Comparison of ENCODE assay signal across 9 cellular contexts in genomic region chr19:46303702-46304397, GRCh38. TPM values are rescaled to one million over a fixed set of nuclear protein-coding genes. Genes with fewer than 3 reads are reported as not detected.
DNase-seq lines count a peak whose midpoint lies in the region; ATAC-seq and TF ChIP-seq lines count a peak whose summit lies in the region.
"Had no signal": no experiment of that assay in that cellular context is flagged by ENCODE, and none has a peak within 500 bp of the region (broad histone marks: within the 10 kb centered on the region; RNA-seq: fewer than 3 reads in every experiment).

No MANE protein-coding gene starts in this region.

- TF ChIP-seq CTCF in Peyer's patch (IDR thresholded peaks at IDR 0.05) (no peak), fibroblast of pulmonary artery (IDR thresholded peaks at IDR 0.05; ENCODE audit: low read length, missing control alignments) (no peak)

- TF ChIP-seq POLR2A in Peyer's patch (IDR thresholded peaks at IDR 0.05), result peak in 1 of 2 donors; percentile 78

- no peaks in the 10 kb centered on the region for H3K9me3 ChIP-seq in Peyer's patch
- no peaks in the 10 kb centered on the region for H3K9me3 ChIP-seq in muscle layer of duodenum (ENCODE audit: control insufficient read depth in 1 of 2, low read length in 2 of 2)

- H3K4me3 ChIP-seq in Peyer's patch, result peak overlapping the region in 2 of 4 donors; percentile 27 to 35
- H3K4me3 ChIP-seq in fibroblast of pulmonary artery (replicated peaks; ENCODE audit: low read depth, low read length), result no peak overlapping the region
- H3K4me3 ChIP-seq in muscle layer of duodenum (ENCODE audit: low read depth in 1 of 2, low read length in 2 of 2), result no peak overlapping the region

- DNase-seq in COLO829 (ENCODE audit: low spot score) (peak; percentile 63), Peyer's patch (peak in 2 of 3 donors; percentile 94), fibroblast of pulmonary artery (ENCODE audit: low read depth) (peak; percentile 64), C1 segment of cervical spinal cord (lab: John Stamatoyannopoulos, UW) (no peak), NK-92 (lab: John Stamatoyannopoulos, UW; ENCODE audit: unreplicated experiment) (no peak), DMS153 treated with DMSO at 0.1 percent for 48 hours (lab: John Stamatoyannopoulos, UW; ENCODE audit: unreplicated experiment) (no peak)
- DNase-seq: stimulated activated CD8-positive, alpha-beta memory T cell treated with anti-CD3 and anti-CD28 coated beads, Interleukin-4, amount 100 ng/mL, for 48 hours had no signal

- H3K27me3 ChIP-seq in Peyer's patch (no peaks in the 10 kb centered on the region), muscle layer of duodenum (ENCODE audit: low read depth, low read length) (no peaks in the 10 kb centered on the region)

- no peak for ATAC-seq in GM21515 (IDR thresholded peaks at IDR 0.05; ENCODE audit: unreplicated experiment)

- H3K27ac ChIP-seq in Peyer's patch (peak overlapping the region; percentile 38 to 81 (median 74)), muscle layer of duodenum (ENCODE audit: low read length) (peak overlapping the region; percentile 67)

- H3K4me1 ChIP-seq in Peyer's patch (peaks cover 0 to 39% (median 0%) of the 10 kb centered on the region in 4 donors), muscle layer of duodenum (ENCODE audit: control insufficient read depth in 1 of 2, insufficient read depth in 2 of 2, low read length in 2 of 2) (peaks cover 0 to 32% of the 10 kb centered on the region in 2 donors)

- H3K36me3 ChIP-seq in Peyer's patch, result peaks cover 0 to 29% (median 0%) of the 10 kb centered on the region in 3 donors
- peaks cover 0 to 34% of the 10 kb centered on the region in 2 donors for H3K36me3 ChIP-seq in muscle layer of duodenum (ENCODE audit: control insufficient read depth in 1 of 2, insufficient read depth in 2 of 2, low read length in 2 of 2)

RNA-seq across cellular contexts. Expression of gene HIF3A, which starts 7.0 kb away (rescaled TPM):
- total RNA-seq in Peyer's patch, result 100 to 1,000 TPM in 2 of 4 donors, 10 to 100 TPM in 2; 18.4 to 262 (median 91.2) TPM

RNA-seq across cellular contexts. Expression of gene PPP5C, which starts 43.0 kb away (rescaled TPM):
- total RNA-seq in Peyer's patch, result 100 to 1,000 TPM in 3 of 4 donors, 10 to 100 TPM in 1; 68.8 to 214 (median 129) TPM

Comparison
In these comparisons a context has a peak if more than half of its experiments do, and no peak if none do; other contexts are left out.
1. DNase-seq: peak in COLO829 (single experiment), Peyer's patch (2 of 3) and fibroblast of pulmonary artery (single experiment); none in C1 segment of cervical spinal cord (0 of 14), NK-92 (single experiment) and DMS153 treated with DMSO at 0.1 percent for 48 hours (single experiment).